ENCODE assay signal across 24 cellular contexts in the genomic region with DNA sequence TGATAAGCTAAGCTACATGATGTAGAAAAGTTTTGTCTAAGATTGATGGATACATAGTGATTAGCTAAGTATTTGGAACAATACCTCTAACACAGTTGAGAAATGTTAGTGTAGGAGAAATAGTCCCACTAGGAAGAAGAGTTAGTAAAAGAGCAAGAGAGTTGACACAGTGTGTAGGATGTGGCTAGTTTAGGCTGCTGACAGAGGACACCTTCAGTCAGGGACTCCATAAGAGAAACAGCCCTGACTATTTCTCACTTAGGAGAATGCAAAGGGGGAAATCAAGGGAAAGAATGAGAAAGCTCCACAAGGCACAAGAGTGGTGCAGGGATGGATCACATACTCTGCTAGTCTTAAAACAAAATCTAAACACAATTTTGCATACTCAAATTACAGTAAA.
DNase-seq lines count a peak whose midpoint lies in the region; ATAC-seq, FAIRE-seq and TF ChIP-seq lines count a peak whose summit lies in the region.
"Had no signal": no experiment of that assay in that cellular context is flagged by ENCODE, and none has a peak within 500 bp of the region (broad histone marks: within the 10 kb centered on the region; RNA-seq: fewer than 3 reads in every experiment).

No MANE protein-coding gene starts in this region.

- no peaks in the 10 kb centered on the region for H3K36me3 Mint-ChIP-seq in neural progenitor cell
- H3K36me3 Mint-ChIP-seq: CD4-positive, alpha-beta memory T cell; IgD-negative memory B cell had no signal

- no peak overlapping the region for H3K4me3 Mint-ChIP-seq in neural progenitor cell
- H3K4me3 Mint-ChIP-seq: CD4-positive, alpha-beta memory T cell; H9; HFFc6; IgD-negative memory B cell had no signal

- H3K9me3 ChIP-seq in RWPE2 (ENCODE audit: severe bottlenecking) (no peaks in the 10 kb centered on the region), neural progenitor cell (ENCODE audit: low read depth) (no peaks in the 10 kb centered on the region)
- H3K9me3 ChIP-seq: Caco-2 had no signal

- H3K9ac ChIP-seq in neural progenitor cell = no peak overlapping the region
- H3K9ac ChIP-seq: BLaER1 treated with 17β-estradiol and CSF1 and Interleukin-3, amounts not matched to agents 10 nM and 100 nM had no signal

- peaks cover 5% of the 10 kb centered on the region for H3K27me3 Mint-ChIP-seq in neural progenitor cell (ENCODE audit: insufficient read depth, low read depth)
- H3K27me3 Mint-ChIP-seq: CD4-positive, alpha-beta memory T cell; IgD-negative memory B cell had no signal

- no peak overlapping the region for H3K27ac ChIP-seq in RWPE2 (ENCODE audit: poor library complexity, severe bottlenecking)
- H3K27ac ChIP-seq in neural progenitor cell = no peak overlapping the region
- H3K27ac ChIP-seq: BLaER1 treated with 17β-estradiol and CSF1 and Interleukin-3, amounts not matched to agents 10 nM and 100 nM had no signal

- H2AFZ ChIP-seq in neural progenitor cell (replicated peaks) = peak overlapping the region; percentile 10

- no peaks in the 10 kb centered on the region for H3K27me3 ChIP-seq in RWPE2 (ENCODE audit: insufficient read depth, poor library complexity, severe bottlenecking)
- H3K27me3 ChIP-seq in neural progenitor cell = no peaks in the 10 kb centered on the region
- H3K27me3 ChIP-seq: BLaER1 treated with 17β-estradiol and CSF1 and Interleukin-3, amounts not matched to agents 10 nM and 100 nM had no signal

- no peak for TF ChIP-seq POLR2A in H54 (IDR thresholded peaks at IDR 0.05; ENCODE audit: low read depth, low read length)

- H3K36me3 ChIP-seq in RWPE2 (ENCODE audit: low read depth) (no peaks in the 10 kb centered on the region), neural progenitor cell (no peaks in the 10 kb centered on the region)
- H3K36me3 ChIP-seq: BLaER1 treated with 17β-estradiol and CSF1 and Interleukin-3, amounts not matched to agents 10 nM and 100 nM had no signal

- no peaks in the 10 kb centered on the region for H3F3A ChIP-seq in neural progenitor cell (ENCODE audit: low read depth)

- H3K4me2 ChIP-seq in neural progenitor cell = no peak overlapping the region
- H3K4me2 ChIP-seq: BLaER1 treated with 17β-estradiol and CSF1 and Interleukin-3, amounts not matched to agents 10 nM and 100 nM had no signal

- intact Hi-C loops in left colon (cut with DNase I, micrococcal nuclease) = no loop called here

- no peaks in the 10 kb centered on the region for H4K20me1 ChIP-seq in neural progenitor cell (ENCODE audit: low read depth)
- H4K20me1 ChIP-seq: BLaER1 treated with 17β-estradiol and CSF1 and Interleukin-3, amounts not matched to agents 10 nM and 100 nM had no signal

- ATAC-seq in RWPE2 (ENCODE audit: low read depth) = peak; percentile 57; the same call in 2 of the 3 replicates
- ATAC-seq in GM21360 (IDR thresholded peaks at IDR 0.05; ENCODE audit: unreplicated experiment) = no peak
- ATAC-seq in left colon = no peak
- ATAC-seq in GM21786 (IDR thresholded peaks at IDR 0.05; ENCODE audit: unreplicated experiment) = no peak

- DNase-seq in DMS53 (lab: John Stamatoyannopoulos, UW) (peak; percentile 51), H54 (ENCODE audit: insufficient read length, low spot score) (no peak), RWPE2 (ENCODE audit: low spot score) (no peak), neural progenitor cell (ENCODE audit: low spot score) (no peak), left colon (no peak)
- DNase-seq: ACHN; Caco-2; CD4-positive, alpha-beta memory T cell; GDM1; H9; HFFc6; Kasumi-1; NCI-H1092; NCI-H1436; NCI-H1930; NCI-H2227 treated with DMSO at 0.1 percent for 48 hours; NCI-H510A; SHP77 had no signal

- no peaks in the 10 kb centered on the region for H3K79me2 ChIP-seq in neural progenitor cell (ENCODE audit: low read depth)

- H3K4me1 Mint-ChIP-seq in neural progenitor cell = peaks cover 3% of the 10 kb centered on the region
- H3K4me1 Mint-ChIP-seq: CD4-positive, alpha-beta memory T cell; IgD-negative memory B cell had no signal

- H3K4me1 ChIP-seq in RWPE2 (ENCODE audit: insufficient read depth, poor library complexity, severe bottlenecking) = no peaks in the 10 kb centered on the region
- no peaks in the 10 kb centered on the region for H3K4me1 ChIP-seq in neural progenitor cell
- H3K4me1 ChIP-seq: BLaER1 treated with 17β-estradiol and CSF1 and Interleukin-3, amounts not matched to agents 10 nM and 100 nM; Caco-2 had no signal

- peak; percentile 20 for FAIRE-seq in H54 (lab: Jason Lieb, UNC)
- FAIRE-seq: GM18507, GM19239 had no signal

- peak overlapping the region; percentile 14 for H3K4me3 ChIP-seq in RWPE2 (ENCODE audit: severe bottlenecking)
- no peak overlapping the region for H3K4me3 ChIP-seq in neural progenitor cell
- H3K4me3 ChIP-seq: BLaER1 treated with 17β-estradiol and CSF1 and Interleukin-3, amounts not matched to agents 10 nM and 100 nM had no signal

- H3K9me3 Mint-ChIP-seq in neural progenitor cell = peaks cover 6% of the 10 kb centered on the region

- no peak overlapping the region for H3K27ac Mint-ChIP-seq in neural progenitor cell
- H3K27ac Mint-ChIP-seq: CD4-positive, alpha-beta memory T cell; H9; HFFc6; IgD-negative memory B cell had no signal

- TF ChIP-seq CTCF in RWPE2 (IDR thresholded peaks at IDR 0.05; ENCODE audit: poor library complexity, severe bottlenecking) (no peak), neural progenitor cell (IDR thresholded peaks at IDR 0.05) (no peak)
